In the genomic region with DNA sequence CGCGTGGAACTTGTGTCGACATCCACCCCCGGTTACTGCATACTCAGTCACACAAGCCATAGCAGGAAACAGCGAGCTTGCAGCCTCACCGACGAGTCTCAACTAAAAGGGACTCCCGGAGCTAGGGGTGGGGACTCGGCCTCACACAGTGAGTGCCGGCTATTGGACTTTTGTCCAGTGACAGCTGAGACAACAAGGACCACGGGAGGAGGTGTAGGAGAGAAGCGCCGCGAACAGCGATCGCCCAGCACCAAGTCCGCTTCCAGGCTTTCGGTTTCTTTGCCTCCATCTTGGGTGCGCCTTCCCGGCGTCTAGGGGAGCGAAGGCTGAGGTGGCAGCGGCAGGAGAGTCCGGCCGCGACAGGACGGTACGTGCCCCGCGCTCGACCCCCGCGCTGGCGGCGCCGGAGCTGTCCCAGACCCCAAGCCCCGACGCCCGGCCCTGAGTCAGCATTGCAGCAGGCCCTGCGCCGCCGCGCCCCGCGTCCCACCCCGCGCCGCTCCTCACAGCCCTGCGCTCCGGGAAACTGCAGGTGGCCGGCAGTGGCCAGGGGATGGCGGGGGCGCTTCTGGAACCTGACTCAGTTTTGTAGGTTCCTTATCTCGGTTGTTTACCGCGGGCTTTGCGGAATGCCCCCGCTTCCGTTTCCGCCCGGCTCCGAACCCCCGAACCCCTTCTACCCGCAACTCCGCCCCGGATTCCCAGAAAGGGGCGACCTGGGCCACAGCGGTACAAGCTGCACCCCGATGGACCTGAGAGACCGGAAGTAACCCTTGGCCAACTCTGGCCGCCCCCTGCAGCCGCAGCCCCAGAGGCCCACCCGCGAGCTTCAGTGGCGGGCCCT, we compare ENCODE assay signal across 8 cellular contexts. TPM values are rescaled to one million over a fixed set of nuclear protein-coding genes. Genes with fewer than 3 reads are reported as not detected.
DNase-seq lines count a peak whose midpoint lies in the region; ATAC-seq and TF ChIP-seq lines count a peak whose summit lies in the region.

A gene (plus strand): TSS at position 50 of the 844 bp plus-strand sequence. CDS start 13,702 bp downstream, outside the sequence.

- no peaks in the 10 kb centered on the region for H3K9me3 Mint-ChIP-seq in HFFc6

- H3K27ac ChIP-seq in angular gyrus (ENCODE audit: low read depth, low read length) (peak within 1 kb of the TSS; percentile 94), right atrium auricular region (peak within 1 kb of the TSS; percentile 99 to 100), rectal smooth muscle tissue (ENCODE audit: low read depth, low read length) (peak within 1 kb of the TSS; percentile 99), aorta (ENCODE audit: low read depth in 1 of 2, low read length in 2 of 2) (peak within 1 kb of the TSS; percentile 87 to 91)

- TF ChIP-seq POLR2A in GM10847 (IDR thresholded peaks at IDR 0.05; ENCODE audit: extremely low read depth, insufficient read length) = peak; percentile 89

- intact Hi-C loops in aorta (cut with DNase I) = loop anchor here (5.0 kb wide), 2 partner anchors 41 to 44 kb away; a partner anchor contains a TSS

- no peak for TF ChIP-seq CTCF in HFFc6 (IDR thresholded peaks at IDR 0.05)
- no peak for TF ChIP-seq CTCF in right atrium auricular region (IDR thresholded peaks at IDR 0.05)

- H3K27me3 ChIP-seq in right atrium auricular region (no peaks in the 10 kb centered on the region), rectal smooth muscle tissue (ENCODE audit: control insufficient read depth, insufficient read depth, low read length) (no peaks in the 10 kb centered on the region), aorta (ENCODE audit: control insufficient read depth in 1 of 2, insufficient read depth in 2 of 2, low read length in 1 of 2) (no peaks in the 10 kb centered on the region)

- H3K27me3 Mint-ChIP-seq in HFFc6 (ENCODE audit: insufficient read depth) = peaks cover 5% of the 10 kb centered on the region

- DNase-seq in HFFc6 (peak; percentile 68), NCI-H1092 treated with DMSO at 0.1 percent for 48 hours (lab: John Stamatoyannopoulos, UW) (peak; percentile 38), T-helper 2 cell (peak; percentile 69 to 94 (median 75)), right atrium auricular region (ENCODE audit: low spot score) (peak; percentile 83), aorta (peak; percentile 85 to 90)

- peak; percentile 76 for ATAC-seq in aorta (ENCODE audit: low FRiP score)

- WGBS in aorta, 2 donors = 0% methylated on average over 70 to 75 of the region's 75 CpGs

- H3K36me3 ChIP-seq in right atrium auricular region = peaks cover 6% of the 10 kb centered on the region
- no peaks in the 10 kb centered on the region for H3K36me3 ChIP-seq in rectal smooth muscle tissue (ENCODE audit: control insufficient read depth, insufficient read depth, low read length)
- H3K36me3 ChIP-seq in aorta (ENCODE audit: control insufficient read depth in 1 of 2, insufficient read depth in 2 of 2, low read length in 1 of 2) = no peaks in the 10 kb centered on the region

- peaks cover 36% of the 10 kb centered on the region for H3K36me3 Mint-ChIP-seq in HFFc6 (ENCODE audit: low read depth)

- H3K4me1 Mint-ChIP-seq in HFFc6 (ENCODE audit: low read depth) = peaks cover 57% of the 10 kb centered on the region

- H3K4me3 ChIP-seq in right atrium auricular region (peak within 1 kb of the TSS; percentile 79 to 96), rectal smooth muscle tissue (ENCODE audit: low read length) (peak within 1 kb of the TSS; percentile 93), aorta (ENCODE audit: low read length in 2 of 2) (peak within 1 kb of the TSS; percentile 57 to 86)

- peak within 1 kb of the TSS; percentile 94 for H3K4me3 Mint-ChIP-seq in HFFc6

- H3K9me3 ChIP-seq in right atrium auricular region = no peaks in the 10 kb centered on the region
- no peaks in the 10 kb centered on the region for H3K9me3 ChIP-seq in aorta (ENCODE audit: control insufficient read depth, low read length)

- peaks cover 0 to 20% of the 10 kb centered on the region in 2 donors for H3K4me1 ChIP-seq in right atrium auricular region
- peaks cover 4% of the 10 kb centered on the region for H3K4me1 ChIP-seq in rectal smooth muscle tissue (ENCODE audit: control insufficient read depth, insufficient read depth, low read length)
- H3K4me1 ChIP-seq in aorta (ENCODE audit: control insufficient read depth in 1 of 2, insufficient read depth in 2 of 2, low read length in 2 of 2) = peaks cover 0 to 2% of the 10 kb centered on the region in 2 donors

- H3K9ac ChIP-seq in rectal smooth muscle tissue (ENCODE audit: low read length) = peak within 1 kb of the TSS; percentile 94

- peak within 1 kb of the TSS; percentile 93 for H3K27ac Mint-ChIP-seq in HFFc6

RNA-seq across cellular contexts. Expression of the gene that starts here (rescaled TPM):
- 10 to 100 TPM; 56.0 to 65.1 (median 59.1) TPM for total RNA-seq in HFFc6 (2021; fragmentation: NEBNext Ultra II Directional; extraction: Animal tissue kit (Norgen Biotek cat#: 25700))
- total RNA-seq in right atrium auricular region (100 to 1,000 TPM; 154 to 179 TPM), aorta (100 to 1,000 TPM; 154 to 244 TPM)
- 10 to 100 TPM; 30.4 to 63.5 TPM for polyA plus RNA-seq in aorta

Comparison
In these comparisons a context has a peak if more than half of its experiments do, and no peak if none do; other contexts are left out.
1. Peak in every context shown above with its lines: DNase-seq, ATAC-seq, H3K4me3 ChIP-seq and H3K27ac ChIP-seq.